In the genomic region with DNA sequence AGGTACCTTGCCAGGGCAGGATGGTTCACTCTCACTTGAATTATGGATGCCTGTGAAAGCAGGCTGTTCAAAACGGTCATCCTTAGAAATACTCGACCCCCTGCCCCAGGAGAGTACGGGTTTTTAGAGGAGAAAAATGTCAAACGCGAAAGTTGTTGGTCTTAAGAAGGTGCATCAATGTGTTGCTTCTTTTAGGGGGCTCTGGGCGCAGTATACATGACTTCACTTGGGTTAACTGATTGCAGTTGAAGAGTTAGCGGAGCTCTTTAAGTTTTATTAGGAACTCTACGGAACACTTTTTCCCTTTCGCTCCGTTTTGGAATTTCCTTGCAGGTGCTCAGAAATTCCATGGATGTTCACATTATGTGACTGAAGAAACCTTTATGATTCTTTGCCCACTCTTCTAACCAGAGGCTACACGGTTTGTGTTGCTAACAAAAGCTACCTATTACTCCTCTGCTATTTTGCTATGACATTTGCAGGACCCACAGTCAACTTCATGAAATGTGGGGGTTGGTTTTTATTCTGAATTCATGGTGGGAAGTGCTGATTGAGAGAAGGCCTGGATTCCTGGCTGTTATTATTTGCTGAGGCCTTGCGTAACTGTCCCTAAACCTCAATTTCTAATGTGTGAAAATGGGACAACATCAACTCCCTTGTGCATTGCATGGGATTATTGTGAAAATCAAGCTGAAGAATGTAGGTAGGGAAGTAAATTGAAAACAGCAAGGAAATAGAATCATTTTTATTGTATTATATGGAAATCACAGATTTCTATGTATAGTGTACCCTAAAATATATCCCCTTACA, we compare ENCODE assay signal across 8 cellular contexts. TPM values are rescaled to one million over a fixed set of nuclear protein-coding genes. Genes with fewer than 3 reads are reported as not detected.
A peak's percentile ranks its signal among the peaks of the same experiment; 100 is the strongest.
DNase-seq lines count a peak whose midpoint lies in the region; ATAC-seq and TF ChIP-seq lines count a peak whose summit lies in the region.

No MANE protein-coding gene starts in this region.

- H3K4me1 Mint-ChIP-seq in stimulated activated naive CD8-positive, alpha-beta T cell treated with anti-CD3 and anti-CD28 coated beads, Interleukin-15, Interleukin-2, amounts not matched to agents 100 ng/mL and 50 ng/mL, for 24 hours (ENCODE audit: low read depth) = peaks cover 19% of the 10 kb centered on the region

- peaks cover 61% of the 10 kb centered on the region for H3K27me3 Mint-ChIP-seq in stimulated activated naive CD8-positive, alpha-beta T cell treated with anti-CD3 and anti-CD28 coated beads, Interleukin-15, Interleukin-2, amounts not matched to agents 100 ng/mL and 50 ng/mL, for 24 hours

- H3K36me3 ChIP-seq in mucosa of rectum (ENCODE audit: control insufficient read depth in 2 of 2, insufficient read depth in 2 of 2, low read length in 2 of 2) = no peaks in the 10 kb centered on the region
- H3K36me3 ChIP-seq in aorta (ENCODE audit: control insufficient read depth in 1 of 2, insufficient read depth in 2 of 2, low read length in 1 of 2) = no peaks in the 10 kb centered on the region

- H3K9me3 Mint-ChIP-seq in stimulated activated naive CD8-positive, alpha-beta T cell treated with anti-CD3 and anti-CD28 coated beads, Interleukin-15, Interleukin-2, amounts not matched to agents 100 ng/mL and 50 ng/mL, for 24 hours = no peaks in the 10 kb centered on the region

- H3K4me3 Mint-ChIP-seq in stimulated activated naive CD8-positive, alpha-beta T cell treated with anti-CD3 and anti-CD28 coated beads, Interleukin-15, Interleukin-2, amounts not matched to agents 100 ng/mL and 50 ng/mL, for 24 hours = peak overlapping the region; percentile 77

- peak overlapping the region; percentile 47 to 64 for H3K4me3 ChIP-seq in cardiac fibroblast (replicated peaks in 1 of 2; ENCODE audit: low read depth in 2 of 2, low read length in 2 of 2)
- peak overlapping the region; percentile 70 to 72 for H3K4me3 ChIP-seq in mucosa of rectum (ENCODE audit: low read length in 2 of 2)
- H3K4me3 ChIP-seq in aorta (ENCODE audit: low read length in 2 of 2) = peak overlapping the region; percentile 79 to 99

- intact Hi-C loops in aorta (cut with DNase I) = loop anchor here (2.0 to 5.0 kb wide), 3 partner anchors 22 to 111 kb away; no protein-coding TSS in a partner anchor

- ATAC-seq in stimulated activated naive CD8-positive, alpha-beta T cell treated with anti-CD3 and anti-CD28 coated beads, Interleukin-15, Interleukin-2, amounts not matched to agents 100 U/mL and 50 U/mL, for 24 hours = no peak
- no peak for ATAC-seq in aorta (ENCODE audit: low FRiP score)
- no peak for ATAC-seq in HG03565 (IDR thresholded peaks at IDR 0.05; ENCODE audit: unreplicated experiment)

- no peak for DNase-seq in stimulated activated naive CD8-positive, alpha-beta T cell treated with anti-CD3 and anti-CD28 coated beads, Interleukin-15, Interleukin-2, amounts not matched to agents 100 U/mL and 50 U/mL, for 24 hours
- no peak for DNase-seq in cardiac fibroblast (ENCODE audit: low read depth in 2 of 2)
- no peak for DNase-seq in aorta
- DNase-seq in NCI-H526 treated with DMSO at 0.1 percent for 48 hours (lab: John Stamatoyannopoulos, UW) = no peak
- DNase-seq in GM03348 (ENCODE audit: low spot score) = no peak

- WGBS in aorta, 2 donors = 6 to 8% methylated on average over 12 of the region's 12 CpGs

- H3K27me3 ChIP-seq in mucosa of rectum (ENCODE audit: control insufficient read depth in 2 of 2, insufficient read depth in 2 of 2, low read length in 2 of 2) (no peaks in the 10 kb centered on the region), aorta (ENCODE audit: control insufficient read depth in 1 of 2, insufficient read depth in 2 of 2, low read length in 1 of 2) (no peaks in the 10 kb centered on the region)

- TF ChIP-seq CTCF in cardiac fibroblast (IDR thresholded peaks at IDR 0.05; ENCODE audit: low read depth, low read length) = no peak

- H3K9ac ChIP-seq in mucosa of rectum (ENCODE audit: low read depth in 1 of 2, low read length in 2 of 2) = peak overlapping the region in 1 of 2 donors; percentile 65

- peaks cover 3 to 4% of the 10 kb centered on the region in 2 donors for H3K4me1 ChIP-seq in mucosa of rectum (ENCODE audit: control insufficient read depth in 2 of 2, insufficient read depth in 2 of 2, low read length in 2 of 2)
- peaks cover 3 to 20% of the 10 kb centered on the region in 2 donors for H3K4me1 ChIP-seq in aorta (ENCODE audit: control insufficient read depth in 1 of 2, insufficient read depth in 2 of 2, low read length in 2 of 2)

- H3K27ac ChIP-seq in mucosa of rectum (ENCODE audit: low read depth in 2 of 2, low read length in 2 of 2) (peak overlapping the region in 1 of 2 donors; percentile 22), aorta (ENCODE audit: low read depth in 1 of 2, low read length in 2 of 2) (peak overlapping the region; percentile 81 to 93)

- H3K9me3 ChIP-seq in mucosa of rectum (ENCODE audit: control insufficient read depth in 2 of 2, low read length in 2 of 2) (no peaks in the 10 kb centered on the region), aorta (ENCODE audit: control insufficient read depth, low read length) (no peaks in the 10 kb centered on the region)

- H3K27ac Mint-ChIP-seq in stimulated activated naive CD8-positive, alpha-beta T cell treated with anti-CD3 and anti-CD28 coated beads, Interleukin-15, Interleukin-2, amounts not matched to agents 100 ng/mL and 50 ng/mL, for 24 hours = no peak overlapping the region

- no peaks in the 10 kb centered on the region for H3K36me3 Mint-ChIP-seq in stimulated activated naive CD8-positive, alpha-beta T cell treated with anti-CD3 and anti-CD28 coated beads, Interleukin-15, Interleukin-2, amounts not matched to agents 100 ng/mL and 50 ng/mL, for 24 hours (ENCODE audit: low read depth)

RNA-seq across cellular contexts. Expression of a gene that starts 0.8 kb away (rescaled TPM):
- 10 to 100 TPM; 20.2 to 35.2 TPM for total RNA-seq in aorta
- polyA plus RNA-seq in aorta = 1 to 10 TPM; 1.3 to 8.8 TPM
